Comparison of ENCODE assay signal across 14 cellular contexts in genomic region chr13:113532156-113532806, GRCh38. TPM values are rescaled to one million over a fixed set of nuclear protein-coding genes. Genes with fewer than 3 reads are reported as not detected.
A peak's percentile ranks its signal among the peaks of the same experiment; 100 is the strongest.
DNase-seq lines count a peak whose midpoint lies in the region; ATAC-seq and TF ChIP-seq lines count a peak whose summit lies in the region.
"Had no signal": no experiment of that assay in that cellular context is flagged by ENCODE, and none has a peak within 500 bp of the region (broad histone marks: within the 10 kb centered on the region; RNA-seq: fewer than 3 reads in every experiment).

No MANE protein-coding gene starts in this region.

- H3K36me3 ChIP-seq in BE2C (peaks cover 9% of the 10 kb centered on the region), Panc1 (ENCODE audit: control insufficient read depth, insufficient read depth, low read length) (peaks cover 5% of the 10 kb centered on the region; the same call in 1 of the 2 replicates), esophagus squamous epithelium (peaks cover 0 to 84% (median 0%) of the 10 kb centered on the region in 3 donors)

- no peak for TF ChIP-seq POLR2A in esophagus squamous epithelium (IDR thresholded peaks at IDR 0.05)

- WGBS in esophagus squamous epithelium, 2 donors, result 80 to 86% methylated on average over 5 to 6 of the region's 16 CpGs

- H3K9me3 Mint-ChIP-seq in mesothelial cell of epicardium, result no peaks in the 10 kb centered on the region
- H3K9me3 Mint-ChIP-seq: immature natural killer cell had no signal

- H3K9me3 ChIP-seq in BE2C (no peaks in the 10 kb centered on the region), Panc1 (ENCODE audit: control insufficient read depth, insufficient read depth, low read depth, low read length) (no peaks in the 10 kb centered on the region), esophagus squamous epithelium (no peaks in the 10 kb centered on the region)
- H3K9me3 ChIP-seq: neutrophil had no signal

- H3K4me1 ChIP-seq in BE2C (peaks cover 18% of the 10 kb centered on the region), Panc1 (ENCODE audit: control insufficient read depth, insufficient read depth, low read length) (no peaks in the 10 kb centered on the region), esophagus squamous epithelium (peaks cover 0 to 16% (median 0%) of the 10 kb centered on the region in 3 donors)

- H3K36me3 Mint-ChIP-seq in mesothelial cell of epicardium, result peaks cover 33% of the 10 kb centered on the region

- peaks cover 38% of the 10 kb centered on the region for H3K4me1 Mint-ChIP-seq in mesothelial cell of epicardium
- H3K4me1 Mint-ChIP-seq: immature natural killer cell had no signal

- H3K27ac Mint-ChIP-seq in mesothelial cell of epicardium, result peak overlapping the region; percentile 82
- H3K27ac Mint-ChIP-seq: immature natural killer cell had no signal

- DNase-seq in BE2C (peak; percentile 41), Panc1 (ENCODE audit: low read depth, low spot score) (no peak), mesothelial cell of epicardium (ENCODE audit: low spot score in 2 of 2, unreplicated experiment in 2 of 2) (no peak), SIG-M5 treated with dmso at 0.1 percent for 504 hours (lab: John Stamatoyannopoulos, UW; ENCODE audit: unreplicated experiment) (no peak), esophagus squamous epithelium (lab: John Stamatoyannopoulos, UW) (no peak), DMS53 treated with DMSO at 0.1 percent for 48 hours (lab: John Stamatoyannopoulos, UW; ENCODE audit: unreplicated experiment) (no peak)
- DNase-seq: activated CD4-positive, alpha-beta T cell treated with anti-CD3 and anti-CD28 coated beads, Interleukin-2, amount 50 U/mL, for 1 hour; activated naive CD4-positive, alpha-beta T cell treated with Interleukin-2 at 50 U/mL for 16 hours; immature natural killer cell; NCI-H748 treated with DMSO at 0.1 percent for 48 hours had no signal

- no peak overlapping the region for H3K4me3 ChIP-seq in BE2C (ENCODE audit: low read depth, low read length)
- no peak overlapping the region for H3K4me3 ChIP-seq in Panc1 (ENCODE audit: low read depth in 2 of 2, low read length in 2 of 2)
- no peak overlapping the region for H3K4me3 ChIP-seq in esophagus squamous epithelium

- ATAC-seq in Panc1, result peak; percentile 17; the same call in 1 of the 2 replicates
- peak; percentile 23 for ATAC-seq in esophagus mucosa
- no peak for ATAC-seq in HG03457 (IDR thresholded peaks at IDR 0.05; ENCODE audit: unreplicated experiment)

- TF ChIP-seq CTCF in BE2C (IDR thresholded peaks at IDR 0.05; ENCODE audit: low read depth, low read length) (no peak), Panc1 (IDR thresholded peaks at IDR 0.05) (no peak), mesothelial cell of epicardium (IDR thresholded peaks at IDR 0.05; ENCODE audit: unreplicated experiment) (no peak), esophagus squamous epithelium (IDR thresholded peaks at IDR 0.05) (no peak)

- in situ Hi-C loops in Panc1 (cut with HindIII; ENCODE audit: low pct_unique_long_range_greater_than_20kb, low sequenced_read_pairs), result no loop called here

- H3K27me3 ChIP-seq in BE2C (no peaks in the 10 kb centered on the region), Panc1 (ENCODE audit: control insufficient read depth, insufficient read depth, low read length) (no peaks in the 10 kb centered on the region), esophagus squamous epithelium (no peaks in the 10 kb centered on the region)
- H3K27me3 ChIP-seq: neutrophil had no signal

- intact Hi-C loops in Panc1 (cut with micrococcal nuclease; ENCODE audit: unreplicated experiment), result no loop called here
- intact Hi-C loops in esophagus squamous epithelium (cut with DNase I), result no loop called here

- BruUV-seq in Panc1 (replicated peaks; lab: Mats Ljungman, UMichigan), result no TSS peak

- no peak overlapping the region for H3K27ac ChIP-seq in Panc1 (ENCODE audit: low read length)
- no peak overlapping the region for H3K27ac ChIP-seq in esophagus squamous epithelium
- H3K27ac ChIP-seq: C4-2B, neutrophil had no signal

- no peak overlapping the region for H3K4me3 Mint-ChIP-seq in mesothelial cell of epicardium
- H3K4me3 Mint-ChIP-seq: immature natural killer cell had no signal

- CTCF ChIA-PET in Panc1 (lab: Charles Lee), result no interaction called here

- no peaks in the 10 kb centered on the region for H3K27me3 Mint-ChIP-seq in mesothelial cell of epicardium (ENCODE audit: low read depth)

- POLR2A ChIA-PET in Panc1 (lab: Charles Lee), result no interaction called here

RNA-seq across cellular contexts. Expression of gene DCUN1D2, which starts 41.8 kb away (rescaled TPM):
- polyA plus RNA-seq in BE2C (2012; ENCODE audit: insufficient read depth, insufficient read length, low read depth), result 31.7 TPM
- total RNA-seq in Panc1 (2021; ENCODE audit: unreplicated experiment) (22.8 TPM), esophagus mucosa (8.4 TPM), mesothelial cell of epicardium (34.8 to 43.3 TPM (median 40.2 TPM) in 3 replicates), esophagus squamous epithelium (10 to 100 TPM in 1 of 4 donors, 1 to 10 TPM in 3; 4.7 to 14.1 (median 7.7) TPM)
- 9.0 TPM for polyA plus RNA-seq in Panc1 (2012; ENCODE audit: insufficient read length)

RNA-seq across cellular contexts. Expression of gene TFDP1, which starts 52.3 kb away (rescaled TPM):
- polyA plus RNA-seq in BE2C (2012; ENCODE audit: insufficient read depth, insufficient read length, low read depth), result 80.3 TPM
- 91.6 TPM for total RNA-seq in Panc1 (2021; ENCODE audit: unreplicated experiment)
- polyA plus RNA-seq in Panc1 (2012; ENCODE audit: insufficient read length), result 74.3 TPM
- total RNA-seq in esophagus mucosa, result 82.2 TPM
- 51.6 to 53.6 TPM (median 52.6 TPM) in 3 replicates for total RNA-seq in mesothelial cell of epicardium
- 10 to 100 TPM; 55.7 to 82.1 (median 59.5) TPM for total RNA-seq in esophagus squamous epithelium
